In genomic region chr16:20740901-20741491, GRCh38 we compare ENCODE assay signal across 1 cellular context.
TF ChIP-seq lines count a peak whose summit lies in the region.

No MANE protein-coding gene starts in this region.

TF ChIP-seq in K562, 482 proteins besides CTCF, POLR2A, EP300 and RAD21 (continued from another document and continues in another):
- TF ChIP-seq CBX8 (IDR thresholded peaks at IDR 0.05; ENCODE audit: borderline replicate concordance, extremely low read depth, low read depth, low read length, poor library complexity, severe bottlenecking) (no peak), ZNF589 (CRISPR knock-in tag; IDR thresholded peaks at IDR 0.05; ENCODE audit: low read depth) (no peak; the same call in 1 of the 2 replicates), FOS (IDR thresholded peaks at IDR 0.05; ENCODE audit: extremely low read depth, insufficient read length) (no peak), HMBOX1 (IDR thresholded peaks at IDR 0.05) (no peak), ETV1 (tag; conservative IDR thresholded peaks at IDR 0.05; ENCODE audit: low read depth) (peak; percentile 17; the same call in 1 of the 2 replicates), RNF2 (IDR thresholded peaks at IDR 0.05) (no peak), PURB (CRISPR knock-in tag; IDR thresholded peaks at IDR 0.05; ENCODE audit: low read depth) (no peak), UBTF (IDR thresholded peaks at IDR 0.05; ENCODE audit: borderline replicate concordance in 1 of 2, low read depth in 2 of 2, low read length in 2 of 2) (no peak), SAFB (IDR thresholded peaks at IDR 0.05; ENCODE audit: borderline replicate concordance, low read depth, low read length) (no peak), SMARCA4 (IDR thresholded peaks at IDR 0.05) (no peak; the same call in 1 of the 2 replicates), BACH1 (tag; IDR thresholded peaks at IDR 0.05) (no peak; the same call in 1 of the 2 replicates), ZNF354B (CRISPR knock-in tag; IDR thresholded peaks at IDR 0.05) (no peak), ZNF165 (CRISPR knock-in tag; IDR thresholded peaks at IDR 0.05; ENCODE audit: borderline replicate concordance) (no peak), SIN3A (IDR thresholded peaks at IDR 0.05; ENCODE audit: borderline replicate concordance in 2 of 2, control insufficient read depth in 1 of 2, low read depth in 2 of 2, low read length in 2 of 2) (peak in 1 of 2 experiments; percentile 48; a peak in 1 of 4 replicates), TFAM (CRISPR knock-in tag; conservative IDR thresholded peaks at IDR 0.05) (no peak), KDM1A (IDR thresholded peaks at IDR 0.05) (no peak), MEF2D (tag; conservative IDR thresholded peaks at IDR 0.05; ENCODE audit: low read depth) (no peak), DNMT1 (IDR thresholded peaks at IDR 0.05) (peak; percentile 86), NFE2L1 (tag; IDR thresholded peaks at IDR 0.05; ENCODE audit: borderline replicate concordance, low read depth) (no peak), HDAC2 (IDR thresholded peaks at IDR 0.05) (0 out of 2 replicates have a peak, but pooled peaks have one; percentile 12), ARHGAP35 (IDR thresholded peaks at IDR 0.05; ENCODE audit: partially characterized antibody) (no peak), CEBPZ (IDR thresholded peaks at IDR 0.05; ENCODE audit: borderline replicate concordance, low read depth, low read length) (no peak), NBN (IDR thresholded peaks at IDR 0.05; ENCODE audit: low read depth) (0 out of 2 replicates have a peak, but pooled peaks have one; percentile 30), PHB (CRISPR knock-in tag; IDR thresholded peaks at IDR 0.05) (no peak)
- TF ChIP-seq, protein P1, sequence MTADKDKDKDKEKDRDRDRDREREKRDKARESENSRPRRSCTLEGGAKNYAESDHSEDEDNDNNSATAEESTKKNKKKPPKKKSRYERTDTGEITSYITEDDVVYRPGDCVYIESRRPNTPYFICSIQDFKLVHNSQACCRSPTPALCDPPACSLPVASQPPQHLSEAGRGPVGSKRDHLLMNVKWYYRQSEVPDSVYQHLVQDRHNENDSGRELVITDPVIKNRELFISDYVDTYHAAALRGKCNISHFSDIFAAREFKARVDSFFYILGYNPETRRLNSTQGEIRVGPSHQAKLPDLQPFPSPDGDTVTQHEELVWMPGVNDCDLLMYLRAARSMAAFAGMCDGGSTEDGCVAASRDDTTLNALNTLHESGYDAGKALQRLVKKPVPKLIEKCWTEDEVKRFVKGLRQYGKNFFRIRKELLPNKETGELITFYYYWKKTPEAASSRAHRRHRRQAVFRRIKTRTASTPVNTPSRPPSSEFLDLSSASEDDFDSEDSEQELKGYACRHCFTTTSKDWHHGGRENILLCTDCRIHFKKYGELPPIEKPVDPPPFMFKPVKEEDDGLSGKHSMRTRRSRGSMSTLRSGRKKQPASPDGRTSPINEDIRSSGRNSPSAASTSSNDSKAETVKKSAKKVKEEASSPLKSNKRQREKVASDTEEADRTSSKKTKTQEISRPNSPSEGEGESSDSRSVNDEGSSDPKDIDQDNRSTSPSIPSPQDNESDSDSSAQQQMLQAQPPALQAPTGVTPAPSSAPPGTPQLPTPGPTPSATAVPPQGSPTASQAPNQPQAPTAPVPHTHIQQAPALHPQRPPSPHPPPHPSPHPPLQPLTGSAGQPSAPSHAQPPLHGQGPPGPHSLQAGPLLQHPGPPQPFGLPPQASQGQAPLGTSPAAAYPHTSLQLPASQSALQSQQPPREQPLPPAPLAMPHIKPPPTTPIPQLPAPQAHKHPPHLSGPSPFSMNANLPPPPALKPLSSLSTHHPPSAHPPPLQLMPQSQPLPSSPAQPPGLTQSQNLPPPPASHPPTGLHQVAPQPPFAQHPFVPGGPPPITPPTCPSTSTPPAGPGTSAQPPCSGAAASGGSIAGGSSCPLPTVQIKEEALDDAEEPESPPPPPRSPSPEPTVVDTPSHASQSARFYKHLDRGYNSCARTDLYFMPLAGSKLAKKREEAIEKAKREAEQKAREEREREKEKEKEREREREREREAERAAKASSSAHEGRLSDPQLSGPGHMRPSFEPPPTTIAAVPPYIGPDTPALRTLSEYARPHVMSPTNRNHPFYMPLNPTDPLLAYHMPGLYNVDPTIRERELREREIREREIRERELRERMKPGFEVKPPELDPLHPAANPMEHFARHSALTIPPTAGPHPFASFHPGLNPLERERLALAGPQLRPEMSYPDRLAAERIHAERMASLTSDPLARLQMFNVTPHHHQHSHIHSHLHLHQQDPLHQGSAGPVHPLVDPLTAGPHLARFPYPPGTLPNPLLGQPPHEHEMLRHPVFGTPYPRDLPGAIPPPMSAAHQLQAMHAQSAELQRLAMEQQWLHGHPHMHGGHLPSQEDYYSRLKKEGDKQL (CRISPR knock-in tag; IDR thresholded peaks at IDR 0.05; ENCODE audit: borderline replicate concordance), result no peak
- TF ChIP-seq, protein P2, sequence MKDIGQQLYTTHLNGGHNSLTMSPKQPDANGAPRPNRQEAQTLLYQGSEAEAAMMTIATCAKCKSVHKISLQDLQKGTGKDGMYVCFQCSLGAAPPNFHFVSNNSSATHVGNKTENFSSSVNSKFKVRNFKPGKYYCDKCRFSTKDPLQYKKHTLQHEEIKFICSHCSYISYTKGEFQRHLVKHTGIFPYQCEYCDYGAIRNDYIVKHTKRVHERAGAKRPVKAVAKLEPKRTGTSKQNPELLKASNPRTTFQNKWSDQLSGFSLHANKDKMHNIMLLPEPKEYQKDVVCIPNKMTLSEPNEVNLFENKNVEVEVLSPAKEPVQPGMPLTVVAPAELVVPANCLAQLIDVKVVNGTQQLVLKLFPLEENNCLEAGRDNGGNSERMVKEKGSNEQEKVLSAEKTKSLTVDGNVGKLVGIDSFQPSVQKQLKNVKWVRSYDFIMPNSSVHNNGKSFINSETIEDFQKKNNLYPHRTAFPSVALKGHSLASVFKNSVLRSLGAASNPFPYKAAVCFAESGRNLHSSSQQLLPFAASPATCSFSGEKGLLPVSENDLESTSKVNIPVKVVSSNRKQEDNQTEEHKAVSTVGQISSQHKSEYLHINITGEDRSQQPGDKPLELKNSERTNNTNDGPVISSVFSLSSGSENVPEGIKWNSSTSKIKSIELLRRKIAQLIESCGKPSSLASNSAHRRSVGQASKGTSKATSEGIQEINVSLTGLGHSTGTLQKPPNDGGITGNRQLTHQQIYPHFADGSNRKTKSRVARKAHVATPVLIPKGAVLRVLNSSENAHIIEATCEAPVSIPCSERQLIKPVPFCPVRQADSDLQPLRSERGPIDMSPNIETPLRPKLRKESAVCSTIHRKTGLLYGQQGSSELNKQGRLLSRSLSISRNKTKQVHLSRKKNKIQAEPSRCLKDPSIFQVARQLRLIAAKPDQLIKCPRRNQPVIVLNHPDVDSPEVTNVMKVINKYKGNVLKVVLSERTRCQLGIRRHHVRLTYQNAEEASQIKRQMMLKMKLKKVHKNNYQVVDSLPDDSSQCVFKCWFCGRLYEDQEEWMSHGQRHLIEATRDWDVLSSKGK (CRISPR knock-in tag; IDR thresholded peaks at IDR 0.05), result no peak
- TF ChIP-seq, protein P3, sequence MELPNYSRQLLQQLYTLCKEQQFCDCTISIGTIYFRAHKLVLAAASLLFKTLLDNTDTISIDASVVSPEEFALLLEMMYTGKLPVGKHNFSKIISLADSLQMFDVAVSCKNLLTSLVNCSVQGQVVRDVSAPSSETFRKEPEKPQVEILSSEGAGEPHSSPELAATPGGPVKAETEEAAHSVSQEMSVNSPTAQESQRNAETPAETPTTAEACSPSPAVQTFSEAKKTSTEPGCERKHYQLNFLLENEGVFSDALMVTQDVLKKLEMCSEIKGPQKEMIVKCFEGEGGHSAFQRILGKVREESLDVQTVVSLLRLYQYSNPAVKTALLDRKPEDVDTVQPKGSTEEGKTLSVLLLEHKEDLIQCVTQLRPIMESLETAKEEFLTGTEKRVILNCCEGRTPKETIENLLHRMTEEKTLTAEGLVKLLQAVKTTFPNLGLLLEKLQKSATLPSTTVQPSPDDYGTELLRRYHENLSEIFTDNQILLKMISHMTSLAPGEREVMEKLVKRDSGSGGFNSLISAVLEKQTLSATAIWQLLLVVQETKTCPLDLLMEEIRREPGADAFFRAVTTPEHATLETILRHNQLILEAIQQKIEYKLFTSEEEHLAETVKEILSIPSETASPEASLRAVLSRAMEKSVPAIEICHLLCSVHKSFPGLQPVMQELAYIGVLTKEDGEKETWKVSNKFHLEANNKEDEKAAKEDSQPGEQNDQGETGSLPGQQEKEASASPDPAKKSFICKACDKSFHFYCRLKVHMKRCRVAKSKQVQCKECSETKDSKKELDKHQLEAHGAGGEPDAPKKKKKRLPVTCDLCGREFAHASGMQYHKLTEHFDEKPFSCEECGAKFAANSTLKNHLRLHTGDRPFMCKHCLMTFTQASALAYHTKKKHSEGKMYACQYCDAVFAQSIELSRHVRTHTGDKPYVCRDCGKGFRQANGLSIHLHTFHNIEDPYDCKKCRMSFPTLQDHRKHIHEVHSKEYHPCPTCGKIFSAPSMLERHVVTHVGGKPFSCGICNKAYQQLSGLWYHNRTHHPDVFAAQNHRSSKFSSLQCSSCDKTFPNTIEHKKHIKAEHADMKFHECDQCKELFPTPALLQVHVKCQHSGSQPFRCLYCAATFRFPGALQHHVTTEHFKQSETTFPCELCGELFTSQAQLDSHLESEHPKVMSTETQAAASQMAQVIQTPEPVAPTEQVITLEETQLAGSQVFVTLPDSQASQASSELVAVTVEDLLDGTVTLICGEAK (IDR thresholded peaks at IDR 0.05), result no peak
- TF ChIP-seq, protein P3 (CRISPR knock-in tag; IDR thresholded peaks at IDR 0.05), result no peak
